8 cellular contexts compared by ENCODE assay signal in genomic region chr10:21675157-21675796, GRCh38.
A peak's percentile ranks its signal among the peaks of the same experiment; 100 is the strongest.
DNase-seq lines count a peak whose midpoint lies in the region; ATAC-seq and TF ChIP-seq lines count a peak whose summit lies in the region.

No MANE protein-coding gene starts in this region.

- in situ Hi-C loops in Caki2 (cut with HindIII; ENCODE audit: low pct_unique_long_range_greater_than_20kb, low sequenced_read_pairs) (no loop called here), astrocyte of the cerebellum (cut with HindIII; ENCODE audit: low sequenced_read_pairs) (no loop called here)

- intact Hi-C loops in left colon (cut with DNase I, micrococcal nuclease) = no loop called here

- no peaks in the 10 kb centered on the region for H3K4me1 ChIP-seq in NT2/D1 (ENCODE audit: insufficient read depth, insufficient read length)

- H3K36me3 ChIP-seq in NT2/D1 (ENCODE audit: insufficient read depth, insufficient read length, low read length) = peaks cover 7% of the 10 kb centered on the region

- ATAC-seq in GM21381 (IDR thresholded peaks at IDR 0.05; ENCODE audit: unreplicated experiment) (peak; percentile 57), left colon (peak; percentile 60), GM21447 (IDR thresholded peaks at IDR 0.05; ENCODE audit: unreplicated experiment) (no peak), HG02981 (IDR thresholded peaks at IDR 0.05; ENCODE audit: unreplicated experiment) (no peak)

- H3K27me3 ChIP-seq in NT2/D1 (ENCODE audit: insufficient read depth, insufficient read length) = no peaks in the 10 kb centered on the region

- TF ChIP-seq CTCF in astrocyte of the cerebellum (IDR thresholded peaks at IDR 0.05; ENCODE audit: low read depth, low read length, missing control alignments) = peak; percentile 71

- peak; percentile 31 for DNase-seq in Caki2 (ENCODE audit: low read depth)
- DNase-seq in NT2/D1 (ENCODE audit: low read depth, low spot score) = peak; percentile 5
- DNase-seq in astrocyte of the cerebellum (ENCODE audit: low read depth) = peak; percentile 3
- peak in 1 of 2 donors; percentile 39 for DNase-seq in left colon
- DNase-seq in superior temporal gyrus (ENCODE audit: extremely low spot score) = peak; percentile 52

- H3K9me3 ChIP-seq in NT2/D1 (ENCODE audit: insufficient read depth, low read length) = no peaks in the 10 kb centered on the region

- H3K4me3 ChIP-seq in NT2/D1 (ENCODE audit: insufficient read length, low read depth) (no peak overlapping the region), astrocyte of the cerebellum (ENCODE audit: low read depth, low read length) (no peak overlapping the region)

- no peak overlapping the region for H3K9ac ChIP-seq in NT2/D1 (ENCODE audit: insufficient read length, low read depth)

Comparison
In these comparisons a context has a peak if more than half of its experiments do, and no peak if none do; other contexts are left out.
1. ATAC-seq: peak in GM21381 (single experiment) and left colon (single experiment); none in GM21447 (single experiment) and HG02981 (single experiment).